ENCODE assay signal across 7 cellular contexts in the genomic region with DNA sequence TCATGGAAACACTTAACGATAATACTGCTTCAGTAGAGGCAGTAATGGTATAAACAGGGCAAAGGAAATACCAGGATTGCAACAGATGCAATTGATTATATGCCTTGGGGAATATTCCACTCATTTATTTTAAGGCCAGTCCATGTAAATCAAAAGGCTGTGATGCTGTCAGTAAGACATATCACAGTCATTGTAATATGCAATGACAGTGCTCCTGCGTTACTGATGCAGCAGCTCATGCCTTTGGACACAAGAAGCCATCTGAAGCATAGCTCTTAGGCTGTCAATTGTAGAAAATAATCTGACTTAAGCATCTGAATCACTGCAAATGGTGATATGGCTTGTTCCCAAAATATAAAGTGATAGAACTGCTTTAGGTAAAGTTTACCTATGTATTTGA.
"Had no signal": no experiment of that assay in that cellular context is flagged by ENCODE, and none has a peak within 500 bp of the region (broad histone marks: within the 10 kb centered on the region; RNA-seq: fewer than 3 reads in every experiment).

No MANE protein-coding gene starts in this region.

- H3K4me1 Mint-ChIP-seq: IgD-negative memory B cell had no signal

- ATAC-seq: HepG2, K562 had no signal

- H3K4me3 Mint-ChIP-seq: IgD-negative memory B cell had no signal

- DNase-seq: IMR-90, KBM-7, KG1 had no signal

- H3K4me3 ChIP-seq: K562 had no signal

- H3K27me3 Mint-ChIP-seq: IgD-negative memory B cell had no signal

- H3K27ac ChIP-seq: HL-60 had no signal

- H3K27ac Mint-ChIP-seq: IgD-negative memory B cell had no signal

- H3K9me3 Mint-ChIP-seq: IgD-negative memory B cell had no signal

- H3K36me3 Mint-ChIP-seq: IgD-negative memory B cell had no signal
